ENCODE assay signal across 1 cellular context in the genomic region with DNA sequence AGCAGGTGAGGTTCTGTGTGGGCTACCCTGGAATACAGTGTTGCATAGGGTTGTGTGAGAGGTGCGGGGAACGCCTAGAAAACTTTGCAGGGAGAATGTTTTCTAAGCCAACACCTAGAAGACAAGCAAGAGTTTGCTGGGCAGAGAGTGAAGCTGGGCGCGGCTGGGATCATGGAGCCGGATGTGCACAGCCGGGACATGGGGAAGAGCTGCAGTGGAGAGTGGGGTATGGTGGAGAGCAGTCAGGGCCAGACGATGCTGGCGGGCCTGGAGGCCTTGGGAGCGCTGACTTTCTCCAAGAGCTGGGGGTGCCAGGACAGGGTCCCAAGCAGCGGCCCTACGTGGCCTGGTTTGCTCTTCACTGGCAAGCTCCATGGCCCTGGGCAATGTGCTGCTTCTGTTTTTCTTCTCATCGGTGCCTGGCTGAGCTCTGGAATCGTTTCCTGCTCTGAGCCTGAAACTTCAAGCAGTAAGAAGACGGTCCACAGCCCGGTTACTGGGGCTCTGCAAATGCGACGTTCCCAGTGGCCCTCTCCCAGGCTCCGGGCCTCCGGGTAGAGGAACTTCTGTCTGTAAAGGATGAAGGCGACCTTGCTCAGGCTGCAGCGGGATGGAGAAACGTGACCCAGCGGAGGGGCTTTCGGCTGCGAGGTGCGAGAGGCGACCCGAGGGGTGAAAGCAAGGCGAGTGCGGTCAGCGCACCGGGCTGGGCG.
TF ChIP-seq lines count a peak whose summit lies in the region.

No MANE protein-coding gene starts in this region.

TF ChIP-seq in HepG2, 621 proteins besides CTCF, POLR2A, EP300 and RAD21 (continued from another document):
- TF ChIP-seq ZNF598 (CRISPR knock-in tag; IDR thresholded peaks at IDR 0.05; ENCODE audit: borderline replicate concordance) (0 out of 2 replicates have a peak, but pooled peaks have one; percentile 23), ATF6 (CRISPR knock-in tag; conservative IDR thresholded peaks at IDR 0.05) (no peak), RBM22 (optimal IDR thresholded peaks at IDR 0.05; ENCODE audit: low read length) (no peak), SETDB1 (CRISPR knock-in tag; IDR thresholded peaks at IDR 0.05; ENCODE audit: borderline replicate concordance) (0 out of 2 replicates have a peak, but pooled peaks have one; percentile 15)
